Comparison of ENCODE assay signal across 8 cellular contexts in the genomic region with DNA sequence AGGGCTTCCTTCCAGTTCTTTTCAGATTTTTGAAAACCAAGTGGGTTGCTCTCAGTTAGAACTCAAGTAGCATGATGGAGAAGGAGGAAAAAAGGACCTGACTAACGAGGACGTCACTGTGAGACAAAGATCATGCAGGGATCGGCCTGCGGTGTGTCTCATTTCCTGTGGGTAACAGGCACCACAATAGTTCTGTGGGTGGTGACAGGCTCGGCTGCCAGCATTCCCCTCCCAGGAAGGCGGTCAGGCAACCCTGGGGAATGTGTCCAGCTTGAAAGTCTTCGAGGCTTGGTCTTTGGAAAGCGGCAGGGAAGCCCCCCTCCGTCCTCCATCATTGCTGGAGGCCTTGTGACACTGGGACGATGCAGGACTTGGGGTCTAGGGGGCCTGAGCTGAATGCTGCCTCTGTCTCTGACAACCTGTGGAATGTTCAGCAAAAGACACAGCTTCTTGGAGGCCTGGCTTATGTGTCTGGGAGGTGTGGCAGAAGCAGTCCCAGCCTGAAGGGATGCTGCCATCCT.
A peak's percentile ranks its signal among the peaks of the same experiment; 100 is the strongest.
DNase-seq lines count a peak whose midpoint lies in the region; ATAC-seq and TF ChIP-seq lines count a peak whose summit lies in the region.

No MANE protein-coding gene starts in this region.

- peaks cover 0 to 20% of the 10 kb centered on the region in 2 donors for H3K36me3 Mint-ChIP-seq in activated naive CD4-positive, alpha-beta T cell treated with anti-CD3 and anti-CD28 coated beads, Interleukin-2, amount 50 U/mL, for 72 hours

- TF ChIP-seq CTCF in left lung (IDR thresholded peaks at IDR 0.05), result no peak

- peaks cover 0 to 6% of the 10 kb centered on the region in 2 donors for H3K9me3 ChIP-seq in left lung

- no peaks in the 10 kb centered on the region for H3K27me3 ChIP-seq in left lung

- H3K27ac ChIP-seq in left lung, result no peak overlapping the region

- peaks cover 4 to 19% of the 10 kb centered on the region in 2 donors for H3K9me3 Mint-ChIP-seq in activated naive CD4-positive, alpha-beta T cell treated with anti-CD3 and anti-CD28 coated beads, Interleukin-2, amount 50 U/mL, for 72 hours

- H3K4me1 ChIP-seq in left lung, result peaks cover 0 to 15% of the 10 kb centered on the region in 2 donors

- H3K36me3 ChIP-seq in left lung, result no peaks in the 10 kb centered on the region

- no peak overlapping the region for H3K4me3 ChIP-seq in left lung

- H3K27ac Mint-ChIP-seq in activated naive CD4-positive, alpha-beta T cell treated with anti-CD3 and anti-CD28 coated beads, Interleukin-2, amount 50 U/mL, for 72 hours, result peak overlapping the region; percentile 79 to 91

- ATAC-seq in GM19023 (IDR thresholded peaks at IDR 0.05; ENCODE audit: unreplicated experiment), result peak; percentile 86
- ATAC-seq in HG03108 (IDR thresholded peaks at IDR 0.05; ENCODE audit: unreplicated experiment), result peak; percentile 81
- ATAC-seq in activated naive CD4-positive, alpha-beta T cell treated with anti-CD3 and anti-CD28 coated beads, Interleukin-2, amount 50 U/mL, for 72 hours, result peak; percentile 91 to 95
- peak; percentile 56 for ATAC-seq in left lung

- intact Hi-C loops in left lung (cut with DNase I), result no loop called here

- DNase-seq in SKM-1 (lab: John Stamatoyannopoulos, UW; ENCODE audit: unreplicated experiment) (peak; percentile 28), left lung (peak in 1 of 2 donors; percentile 71), NCI-H2227 treated with DMSO at 0.1 percent for 48 hours (lab: John Stamatoyannopoulos, UW) (no peak), NCI-H2107 treated with DMSO at 0.1 percent for 48 hours (lab: John Stamatoyannopoulos, UW; ENCODE audit: unreplicated experiment) (no peak)
- peak; percentile 60 to 86 for DNase-seq in activated naive CD4-positive, alpha-beta T cell treated with anti-CD3 and anti-CD28 coated beads, Interleukin-2, amount 50 U/mL, for 72 hours (ENCODE audit: low spot score in 2 of 2)
- peak; percentile 49 to 64 for DNase-seq in stimulated activated CD8-positive, alpha-beta memory T cell treated with anti-CD3 and anti-CD28 coated beads, Interleukin-4, amount 100 ng/mL, for 4 hours (ENCODE audit: low read depth in 2 of 2, low spot score in 1 of 2)

Comparison
In these comparisons a context has a peak if more than half of its experiments do, and no peak if none do; other contexts are left out.
1. DNase-seq: peak in SKM-1 (single experiment), activated naive CD4-positive, alpha-beta T cell treated with anti-CD3 and anti-CD28 coated beads, Interleukin-2, amount 50 U/mL, for 72 hours (2 of 2) and stimulated activated CD8-positive, alpha-beta memory T cell treated with anti-CD3 and anti-CD28 coated beads, Interleukin-4, amount 100 ng/mL, for 4 hours (2 of 2); none in NCI-H2227 treated with DMSO at 0.1 percent for 48 hours (single experiment) and NCI-H2107 treated with DMSO at 0.1 percent for 48 hours (single experiment).
2. Peak in every context shown above with its lines, with median percentiles within 50 percentile points of each other: ATAC-seq.